ENCODE assay signal across 13 cellular contexts in the genomic region with DNA sequence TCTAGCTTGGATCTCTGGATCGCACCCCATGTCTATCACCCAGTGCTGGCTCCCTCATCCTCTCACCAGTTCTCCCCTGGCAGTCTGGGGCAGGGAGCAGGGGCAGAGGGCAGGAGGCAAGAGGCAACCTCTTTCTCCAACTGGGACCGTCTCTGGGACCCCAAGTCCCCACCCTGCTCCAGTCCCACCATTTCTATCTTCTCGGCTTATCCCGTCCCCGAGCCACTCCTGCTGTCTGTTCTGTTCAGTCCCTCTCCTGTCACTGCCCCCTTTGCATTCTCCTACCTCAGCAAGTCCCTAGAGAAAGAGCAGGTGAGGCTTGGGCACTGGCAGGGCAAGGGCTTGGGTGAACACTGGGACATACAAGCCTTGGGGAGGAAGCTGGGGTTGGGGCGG. TPM values are rescaled to one million over a fixed set of nuclear protein-coding genes. Genes with fewer than 3 reads are reported as not detected.
DNase-seq lines count a peak whose midpoint lies in the region; ATAC-seq and TF ChIP-seq lines count a peak whose summit lies in the region.
"Had no signal": no experiment of that assay in that cellular context is flagged by ENCODE, and none has a peak within 500 bp of the region (broad histone marks: within the 10 kb centered on the region; RNA-seq: fewer than 3 reads in every experiment).

No MANE protein-coding gene starts in this region.

- H2AK5ac ChIP-seq in mesenchymal stem cell (ENCODE audit: low read length, severe bottlenecking), result no peak overlapping the region

- H3K4me2 ChIP-seq in GM23248 (ENCODE audit: unreplicated experiment), result peak overlapping the region; percentile 1
- H3K4me2 ChIP-seq in mesenchymal stem cell (ENCODE audit: low read length, poor library complexity, severe bottlenecking), result no peak overlapping the region

- no peaks in the 10 kb centered on the region for H3K9me3 ChIP-seq in GM23248 (ENCODE audit: low read depth)
- H3K9me3 ChIP-seq in breast epithelium, result no peaks in the 10 kb centered on the region
- H3K9me3 ChIP-seq in mesenchymal stem cell (ENCODE audit: control insufficient read depth, low read length), result no peaks in the 10 kb centered on the region
- no peaks in the 10 kb centered on the region for H3K9me3 ChIP-seq in subcutaneous abdominal adipose tissue (ENCODE audit: control insufficient read depth in 5 of 5, low read length in 5 of 5)

- H3K27me3 ChIP-seq in GM23248 (replicated peaks; ENCODE audit: insufficient read depth), result no peaks in the 10 kb centered on the region
- peaks cover 0 to 5% of the 10 kb centered on the region in 2 donors for H3K27me3 ChIP-seq in breast epithelium
- H3K27me3 ChIP-seq in mesenchymal stem cell (ENCODE audit: control insufficient read depth in 1 of 2, insufficient read depth in 1 of 2, low read length in 2 of 2), result peaks cover 0 to 56% of the 10 kb centered on the region in 2 experiments
- peaks cover 2 to 24% (median 14%) of the 10 kb centered on the region in 5 donors for H3K27me3 ChIP-seq in subcutaneous abdominal adipose tissue (ENCODE audit: control insufficient read depth in 5 of 5, insufficient read depth in 4 of 5, low read length in 5 of 5)

- no peak overlapping the region for H2BK12ac ChIP-seq in mesenchymal stem cell (ENCODE audit: low read length in 2 of 2)

- H3K4me3 ChIP-seq in GM23248 (no peak overlapping the region), breast epithelium (peak overlapping the region; percentile 45 to 61 (median 60)), mesenchymal stem cell (ENCODE audit: insufficient read depth in 1 of 2, low read depth in 1 of 2, low read length in 2 of 2) (peak overlapping the region in 1 of 2 experiments; percentile 98), subcutaneous abdominal adipose tissue (ENCODE audit: low read depth in 1 of 5, low read length in 5 of 5) (peak overlapping the region; percentile 23 to 88 (median 64))

- no peak overlapping the region for H2BK5ac ChIP-seq in mesenchymal stem cell (ENCODE audit: low read depth, low read length, poor library complexity, severe bottlenecking)

- no peak overlapping the region for H4K91ac ChIP-seq in mesenchymal stem cell (ENCODE audit: low read length)

- in situ Hi-C loops in GM23248 (cut with MboI), result no loop called here

- DNase-seq in GM23248 (no peak), breast epithelium (ENCODE audit: low spot score in 2 of 2) (no peak), mesenchymal stem cell (no peak), NCI-H1436 treated with DMSO at 0.1 percent for 48 hours (lab: John Stamatoyannopoulos, UW) (no peak), GM19238 (ENCODE audit: insufficient read length, low spot score) (no peak)
- DNase-seq: activated CD4-positive, alpha-beta T cell treated with anti-CD3 and anti-CD28 coated beads, Interleukin-2, amount 50 U/mL, for 4 hours; activated naive CD4-positive, alpha-beta T cell treated with anti-CD3 and anti-CD28 coated beads, Interleukin-2, amount 50 U/mL, for 16 hours; COR-L47; NCI-H1694 treated with DMSO at 0.1 percent for 48 hours; NCI-H345; NK-92 treated with Interleukin-12 subunit alpha and Interleukin-12 subunit beta, amount 100 ng/mL, for 24 hours had no signal

- no peak overlapping the region for H2AFZ ChIP-seq in GM23248
- no peak overlapping the region for H2AFZ ChIP-seq in mesenchymal stem cell (ENCODE audit: low read depth, low read length)

- H3K9me2 ChIP-seq in GM23248 (ENCODE audit: insufficient read depth), result no peaks in the 10 kb centered on the region

- no peak overlapping the region for H2BK15ac ChIP-seq in mesenchymal stem cell (ENCODE audit: low read depth, poor library complexity, severe bottlenecking)

- H3K27ac ChIP-seq in GM23248, result no peak overlapping the region
- peak overlapping the region; percentile 82 to 93 for H3K27ac ChIP-seq in breast epithelium
- no peak overlapping the region for H3K27ac ChIP-seq in mesenchymal stem cell (ENCODE audit: low read length, poor library complexity, severe bottlenecking)
- peak overlapping the region; percentile 61 for H3K27ac ChIP-seq in subcutaneous abdominal adipose tissue (ENCODE audit: low read depth, low read length)

- no peak for ATAC-seq in GM18520 (IDR thresholded peaks at IDR 0.05; ENCODE audit: unreplicated experiment)

- H3K79me1 ChIP-seq in mesenchymal stem cell (replicated peaks; ENCODE audit: low read length, poor library complexity, severe bottlenecking), result no peaks in the 10 kb centered on the region

- H4K8ac ChIP-seq in mesenchymal stem cell (ENCODE audit: low read length), result no peak overlapping the region

- TF ChIP-seq CTCF in breast epithelium (IDR thresholded peaks at IDR 0.05), result no peak

- H3K9ac ChIP-seq in GM23248 (no peak overlapping the region), mesenchymal stem cell (ENCODE audit: low read length) (peak overlapping the region; percentile 87), subcutaneous abdominal adipose tissue (ENCODE audit: low read length in 5 of 5) (peak overlapping the region in 2 of 5 donors; percentile 17 to 33)

- no peaks in the 10 kb centered on the region; the same call in 1 of the 2 replicates for H3K36me3 ChIP-seq in GM23248 (ENCODE audit: low read depth)
- no peaks in the 10 kb centered on the region for H3K36me3 ChIP-seq in breast epithelium
- H3K36me3 ChIP-seq in mesenchymal stem cell (ENCODE audit: control insufficient read depth in 1 of 2, insufficient read depth in 2 of 2, low read depth in 1 of 2, low read length in 2 of 2), result peaks cover 16 to 18% of the 10 kb centered on the region in 2 experiments
- peaks cover 0 to 6% (median 0%) of the 10 kb centered on the region in 5 donors for H3K36me3 ChIP-seq in subcutaneous abdominal adipose tissue (ENCODE audit: control insufficient read depth in 5 of 5, insufficient read depth in 5 of 5, low read length in 5 of 5)

- WGBS in GM23248 (ENCODE audit: low coverage in 1 of 2, low lambda C conversion rate in 2 of 2, missing lambda C conversion rate in 2 of 2), 2 experiments, result 21 to 27% methylated on average over 5 to 6 of the region's 6 CpGs
- WGBS in mesenchymal stem cell, result 74% methylated on average over 6 of the region's 6 CpGs

- no peak overlapping the region for H3K23ac ChIP-seq in mesenchymal stem cell (ENCODE audit: low read length in 2 of 2)

- H3K4ac ChIP-seq in mesenchymal stem cell (ENCODE audit: low read depth in 1 of 2, low read length in 2 of 2), result no peak overlapping the region

- H3K18ac ChIP-seq in mesenchymal stem cell (ENCODE audit: low read depth in 1 of 2, low read length in 2 of 2), result peak overlapping the region in 1 of 2 experiments; percentile 28

- TF ChIP-seq POLR2A in breast epithelium (IDR thresholded peaks at IDR 0.05), result no peak

- H3K14ac ChIP-seq in mesenchymal stem cell (ENCODE audit: low read length in 2 of 2), result no peak overlapping the region

- peaks cover 20% of the 10 kb centered on the region for H3F3A ChIP-seq in GM23248 (ENCODE audit: insufficient read depth)

- no peaks in the 10 kb centered on the region for H3K79me2 ChIP-seq in GM23248 (ENCODE audit: insufficient read depth)

- H3K4me1 ChIP-seq in GM23248 (ENCODE audit: insufficient read depth) (peaks cover 56% of the 10 kb centered on the region), breast epithelium (no peaks in the 10 kb centered on the region), mesenchymal stem cell (ENCODE audit: control insufficient read depth, insufficient read depth, low read depth, low read length) (peaks cover 12% of the 10 kb centered on the region), subcutaneous abdominal adipose tissue (ENCODE audit: control insufficient read depth in 5 of 5, insufficient read depth in 5 of 5, low read length in 5 of 5) (peaks cover 19 to 77% (median 73%) of the 10 kb centered on the region in 5 donors)

- H4K20me1 ChIP-seq in GM23248 (ENCODE audit: insufficient read depth), result no peaks in the 10 kb centered on the region

- intact Hi-C loops in breast epithelium (cut with DNase I; ENCODE audit: low total_unique reads), result no loop called here

- no peak overlapping the region for H2BK120ac ChIP-seq in mesenchymal stem cell (ENCODE audit: low read depth, low read length)

RNA-seq across cellular contexts. Expression of a gene that starts 0.6 kb away (rescaled TPM):
- total RNA-seq in GM23248 (2014; rRNA removed; shearing (Covaris generic)), result 23.5 and 23.8 TPM in 2 replicates
- 5.2 TPM in 2 replicates for polyA plus RNA-seq in GM23248 (2016; fragmentation: Nextera tagmentation; extraction: Ambion mirVana)
- total RNA-seq in breast epithelium, result 100 to 1,000 TPM in 1 of 3 donors, 10 to 100 TPM in 2; 32.9 to 109 (median 89.8) TPM
- polyA plus RNA-seq in mesenchymal stem cell (2013, experiment 1 of 2), result 3.9 TPM
- polyA plus RNA-seq in mesenchymal stem cell (2013, experiment 2 of 2), result 3.2 TPM

RNA-seq across cellular contexts. Expression of a gene that starts 18.3 kb away (rescaled TPM):
- 33.3 and 37.3 TPM in 2 replicates for total RNA-seq in GM23248 (2014; rRNA removed; shearing (Covaris generic))
- polyA plus RNA-seq in GM23248 (2016; fragmentation: Nextera tagmentation; extraction: Ambion mirVana), result 51.7 and 54.1 TPM in 2 replicates
- 10 to 100 TPM; 37.0 to 44.8 (median 43.6) TPM for total RNA-seq in breast epithelium
- polyA plus RNA-seq in mesenchymal stem cell (2013, experiment 1 of 2), result 68.3 TPM
- 66.3 TPM for polyA plus RNA-seq in mesenchymal stem cell (2013, experiment 2 of 2)

RNA-seq across cellular contexts. Expression of a gene that starts 20.3 kb away (rescaled TPM):
- 2.9 and 5.3 TPM in 2 replicates for total RNA-seq in GM23248 (2014; rRNA removed; shearing (Covaris generic))
- 6.2 and 6.9 TPM in 2 replicates for polyA plus RNA-seq in GM23248 (2016; fragmentation: Nextera tagmentation; extraction: Ambion mirVana)
- 1 to 10 TPM; 2.6 to 4.1 (median 2.7) TPM for total RNA-seq in breast epithelium
- 4.3 TPM for polyA plus RNA-seq in mesenchymal stem cell (2013, experiment 1 of 2)
- polyA plus RNA-seq in mesenchymal stem cell (2013, experiment 2 of 2), result 4.3 TPM

RNA-seq across cellular contexts. Expression of a gene that starts 42.0 kb away (rescaled TPM):
- 1.2 TPM in 1 of 2 replicates, not detected in the other for total RNA-seq in GM23248 (2014; rRNA removed; shearing (Covaris generic))
- 2.1 and 2.2 TPM in 2 replicates for polyA plus RNA-seq in GM23248 (2016; fragmentation: Nextera tagmentation; extraction: Ambion mirVana)
- 1 to 10 TPM in 2 of 3 donors, under 1 TPM in 1; 0.48 to 2.8 (median 1.3) TPM for total RNA-seq in breast epithelium
- 8.0 TPM for polyA plus RNA-seq in mesenchymal stem cell (2013, experiment 1 of 2)
- polyA plus RNA-seq in mesenchymal stem cell (2013, experiment 2 of 2), result 7.9 TPM

RNA-seq across cellular contexts. Expression of a gene that starts 44.2 kb away (rescaled TPM):
- 12.8 and 16.2 TPM in 2 replicates for total RNA-seq in GM23248 (2014; rRNA removed; shearing (Covaris generic))
- polyA plus RNA-seq in GM23248 (2016; fragmentation: Nextera tagmentation; extraction: Ambion mirVana), result 10.3 and 14.3 TPM in 2 replicates
- 10 to 100 TPM; 18.4 to 59.6 (median 28.5) TPM for total RNA-seq in breast epithelium
- polyA plus RNA-seq in mesenchymal stem cell (2013, experiment 1 of 2), result 31.6 TPM
- 31.6 TPM for polyA plus RNA-seq in mesenchymal stem cell (2013, experiment 2 of 2)

Comparison
In these comparisons a context has a peak if more than half of its experiments do, and no peak if none do; other contexts are left out.
1. H3K27ac ChIP-seq: peak in breast epithelium (2 of 2) and subcutaneous abdominal adipose tissue (single experiment); none in GM23248 (single experiment) and mesenchymal stem cell (single experiment).